21 cellular contexts compared by ENCODE assay signal in the genomic region with DNA sequence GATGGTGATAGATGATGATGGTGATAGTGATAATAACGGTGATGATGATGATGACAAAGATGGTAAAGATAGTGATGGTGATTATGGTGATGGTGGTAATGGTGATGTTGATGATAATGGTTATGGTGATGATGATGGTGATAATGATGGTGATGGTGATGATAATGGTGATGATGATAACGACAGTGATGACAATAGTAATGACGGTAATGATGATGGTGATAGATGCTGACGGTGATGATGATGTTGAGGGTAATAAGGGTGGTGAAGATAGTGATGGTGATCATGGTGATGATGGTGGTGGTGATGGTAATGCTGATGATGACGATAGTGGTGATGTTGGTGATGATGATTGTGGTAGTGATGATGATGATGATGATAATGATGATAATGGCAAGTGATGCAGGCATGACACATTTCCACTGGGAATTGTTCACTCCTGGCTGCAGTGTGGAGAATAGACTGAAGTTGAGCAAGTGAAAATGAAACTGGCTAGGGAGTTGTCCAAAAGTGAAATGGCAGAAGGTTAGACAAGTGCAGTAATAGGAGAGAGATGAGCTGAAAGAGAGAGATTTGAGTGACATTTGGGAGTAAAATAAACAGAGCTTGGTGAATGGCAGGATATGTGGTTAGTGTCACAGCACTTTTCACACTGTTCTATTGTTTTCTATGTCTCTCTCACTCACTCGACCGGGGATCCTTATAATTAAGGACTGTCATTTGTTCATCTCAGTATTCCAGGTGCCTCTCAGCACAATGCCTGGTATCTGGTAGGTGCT.
DNase-seq lines count a peak whose midpoint lies in the region; ATAC-seq, FAIRE-seq and TF ChIP-seq lines count a peak whose summit lies in the region.
"Had no signal": no experiment of that assay in that cellular context is flagged by ENCODE, and none has a peak within 500 bp of the region (broad histone marks: within the 10 kb centered on the region; RNA-seq: fewer than 3 reads in every experiment).

No MANE protein-coding gene starts in this region.

- no peak overlapping the region for H3K27ac Mint-ChIP-seq in natural killer cell treated with Interleukin-12 subunit alpha and Interleukin-12 subunit beta and Interleukin-15 and Interleukin-18, amount 100 ng/mL, for 72 hours
- H3K27ac Mint-ChIP-seq: CD8-positive, alpha-beta memory T cell; HFFc6; T-helper 1 cell treated with Interleukin-12 subunit alpha and Interleukin-12 subunit beta and Interleukin-4 antibody, amounts not matched to agents 30 μg/mL and 1 μg/mL, for 36 hours had no signal

- no peak overlapping the region for H3K4me3 ChIP-seq in bronchial epithelial cell (ENCODE audit: low read depth, low read length)
- no peak overlapping the region for H3K4me3 ChIP-seq in pancreas

- H3K27me3 ChIP-seq in bronchial epithelial cell (ENCODE audit: control insufficient read depth, insufficient read depth, low read length) (no peaks in the 10 kb centered on the region), pancreas (peaks cover 0 to 4% (median 0%) of the 10 kb centered on the region in 4 donors)

- H3K27me3 Mint-ChIP-seq in natural killer cell treated with Interleukin-12 subunit alpha and Interleukin-12 subunit beta and Interleukin-15 and Interleukin-18, amount 100 ng/mL, for 72 hours = no peaks in the 10 kb centered on the region
- H3K27me3 Mint-ChIP-seq: CD8-positive, alpha-beta memory T cell had no signal

- H3K36me3 ChIP-seq in bronchial epithelial cell (ENCODE audit: control insufficient read depth, insufficient read depth, low read length) = no peaks in the 10 kb centered on the region
- no peaks in the 10 kb centered on the region for H3K36me3 ChIP-seq in pancreas

- H3K4me3 Mint-ChIP-seq in natural killer cell treated with Interleukin-12 subunit alpha and Interleukin-12 subunit beta and Interleukin-15 and Interleukin-18, amount 100 ng/mL, for 72 hours = no peak overlapping the region
- H3K4me3 Mint-ChIP-seq: CD8-positive, alpha-beta memory T cell; HFFc6; T-helper 1 cell treated with Interleukin-12 subunit alpha and Interleukin-12 subunit beta and Interleukin-4 antibody, amounts not matched to agents 30 μg/mL and 1 μg/mL, for 36 hours had no signal

- ATAC-seq in natural killer cell treated with Interleukin-12 subunit alpha and Interleukin-12 subunit beta and Interleukin-15 and Interleukin-18, amount 100 ng/mL, for 72 hours = no peak
- ATAC-seq in sciatic nerve = no peak
- ATAC-seq in pancreas = no peak

- WGBS in pancreas, 2 donors = 63 to 79% methylated on average over 7 of the region's 7 CpGs

- DNase-seq in NCI-H146 (lab: John Stamatoyannopoulos, UW) = peak; percentile 11
- DNase-seq in NCI-H146 treated with DMSO at 0.1 percent for 48 hours (lab: John Stamatoyannopoulos, UW; ENCODE audit: unreplicated experiment) = no peak
- DNase-seq in NCI-H345 treated with DMSO at 0.1 percent for 48 hours (lab: John Stamatoyannopoulos, UW; ENCODE audit: unreplicated experiment) = peak; percentile 5
- DNase-seq in bronchial epithelial cell (ENCODE audit: low read depth) = no peak
- no peak for DNase-seq in natural killer cell treated with Interleukin-12 subunit alpha and Interleukin-12 subunit beta and Interleukin-15 and Interleukin-18, amount 100 ng/mL, for 72 hours (ENCODE audit: low spot score)
- DNase-seq in sciatic nerve (ENCODE audit: low spot score) = no peak
- no peak for DNase-seq in cardiac septum (ENCODE audit: low spot score)
- no peak for DNase-seq in pancreas
- DNase-seq: 8988T; CD8-positive, alpha-beta memory T cell; DND-41; GOT3; HFFc6; NCI-H1092; NCI-H1930; NCI-H2171; NCI-H524 treated with DMSO at 0.1 percent for 48 hours had no signal

- no peaks in the 10 kb centered on the region for H3K9me3 ChIP-seq in pancreas

- intact Hi-C loops in sciatic nerve (cut with DNase I) (no loop called here), cardiac septum (cut with DNase I) (no loop called here), pancreas (cut with DNase I) (no loop called here)

- no peaks in the 10 kb centered on the region for H3K4me1 Mint-ChIP-seq in natural killer cell treated with Interleukin-12 subunit alpha and Interleukin-12 subunit beta and Interleukin-15 and Interleukin-18, amount 100 ng/mL, for 72 hours (ENCODE audit: low read depth in 2 of 2)
- H3K4me1 Mint-ChIP-seq: CD8-positive, alpha-beta memory T cell had no signal

- peak; percentile 36 for FAIRE-seq in bronchial epithelial cell (lab: Jason Lieb, UNC)
- FAIRE-seq in pancreas (lab: Jason Lieb, UNC) = no peak
- FAIRE-seq: G401.6, GM18507 had no signal

- TF ChIP-seq CTCF in bronchial epithelial cell (IDR thresholded peaks at IDR 0.05; ENCODE audit: insufficient read depth, low read length, severe bottlenecking) = no peak
- no peak for TF ChIP-seq CTCF in pancreas (IDR thresholded peaks at IDR 0.05)

- no peaks in the 10 kb centered on the region for H3K9me3 Mint-ChIP-seq in natural killer cell treated with Interleukin-12 subunit alpha and Interleukin-12 subunit beta and Interleukin-15 and Interleukin-18, amount 100 ng/mL, for 72 hours
- H3K9me3 Mint-ChIP-seq: CD8-positive, alpha-beta memory T cell; HFFc6; T-helper 1 cell treated with Interleukin-12 subunit alpha and Interleukin-12 subunit beta and Interleukin-4 antibody, amounts not matched to agents 30 μg/mL and 1 μg/mL, for 36 hours had no signal

- no peaks in the 10 kb centered on the region for H3K4me1 ChIP-seq in pancreas

- no peaks in the 10 kb centered on the region for H3K36me3 Mint-ChIP-seq in natural killer cell treated with Interleukin-12 subunit alpha and Interleukin-12 subunit beta and Interleukin-15 and Interleukin-18, amount 100 ng/mL, for 72 hours
- H3K36me3 Mint-ChIP-seq: CD8-positive, alpha-beta memory T cell had no signal

- H3K27ac ChIP-seq in pancreas = no peak overlapping the region
- H3K27ac ChIP-seq: KMS-11 had no signal

Comparison
In these comparisons a context has a peak if more than half of its experiments do, and no peak if none do; other contexts are left out.
1. DNase-seq: peak in NCI-H146 (single experiment) and NCI-H345 treated with DMSO at 0.1 percent for 48 hours (single experiment); none in NCI-H146 treated with DMSO at 0.1 percent for 48 hours (single experiment), bronchial epithelial cell (single experiment), natural killer cell treated with Interleukin-12 subunit alpha and Interleukin-12 subunit beta and Interleukin-15 and Interleukin-18, amount 100 ng/mL, for 72 hours (single experiment), sciatic nerve (single experiment), cardiac septum (single experiment) and pancreas (0 of 6).